Comparison of ENCODE assay signal across 14 cellular contexts in the genomic region with DNA sequence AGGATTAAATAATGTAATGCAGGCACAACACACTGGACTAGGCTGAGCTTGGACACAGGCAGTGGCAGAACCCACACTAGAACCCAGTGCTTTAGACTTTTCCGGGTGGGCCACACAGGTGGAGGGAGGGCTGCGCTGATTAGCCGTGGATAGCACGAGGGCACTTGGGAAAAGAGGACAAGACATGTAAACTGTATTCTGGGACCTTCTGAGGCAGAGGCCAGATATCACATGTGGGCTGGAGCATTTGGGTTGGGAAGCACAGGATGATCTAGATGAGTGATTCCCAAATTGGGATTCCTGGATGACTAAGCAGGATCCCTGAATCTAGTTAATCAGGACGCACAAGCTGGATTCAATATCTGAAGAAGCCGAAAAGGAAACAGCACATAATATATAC. TPM values are rescaled to one million over a fixed set of nuclear protein-coding genes. Genes with fewer than 3 reads are reported as not detected.
DNase-seq lines count a peak whose midpoint lies in the region; ATAC-seq, FAIRE-seq and TF ChIP-seq lines count a peak whose summit lies in the region.
"Had no signal": no experiment of that assay in that cellular context is flagged by ENCODE, and none has a peak within 500 bp of the region (broad histone marks: within the 10 kb centered on the region; RNA-seq: fewer than 3 reads in every experiment).

No MANE protein-coding gene starts in this region.

- no peak overlapping the region for H2AFZ ChIP-seq in endothelial cell of umbilical vein (ENCODE audit: low read depth, low read length)

- H3K79me2 ChIP-seq in endothelial cell of umbilical vein (ENCODE audit: control insufficient read depth, insufficient read depth, low read length): peaks cover 95% of the 10 kb centered on the region

- intact Hi-C loops in activated CD4-positive, alpha-beta T cell treated with anti-CD3 and anti-CD28 coated beads, Interleukin-2, amount 10 ng/mL, durations not matched to agents 24 days and 14 days (cut with micrococcal nuclease): no loop called here
- intact Hi-C loops in endothelial cell of umbilical vein (cut with micrococcal nuclease) (no loop called here), upper lobe of right lung (cut with DNase I) (no loop called here)

- BruUV-seq in endothelial cell of umbilical vein (replicated peaks; lab: Mats Ljungman, UMichigan): no TSS peak

- peaks cover 22% of the 10 kb centered on the region for H3K4me1 Mint-ChIP-seq in activated CD4-positive, alpha-beta T cell treated with anti-CD3 and anti-CD28 coated beads, Interleukin-2, amount 10 ng/mL, durations not matched to agents 24 days and 14 days
- peaks cover 97% of the 10 kb centered on the region for H3K4me1 Mint-ChIP-seq in nephron progenitor cell

- no peaks in the 10 kb centered on the region for H3K9me1 ChIP-seq in endothelial cell of umbilical vein (replicated peaks; ENCODE audit: control insufficient read depth, extremely low read depth, insufficient read depth, low read length)

- no peak overlapping the region for H3K4me3 ChIP-seq in endothelial cell of umbilical vein (replicated peaks in 1 of 3; ENCODE audit: insufficient read depth in 1 of 3, low read depth in 1 of 3, low read length in 3 of 3)
- no peak overlapping the region for H3K4me3 ChIP-seq in upper lobe of right lung
- H3K4me3 ChIP-seq: SK-N-MC had no signal

- POLR2A ChIA-PET in endothelial cell of umbilical vein (lab: Charles Lee): no interaction called here

- TF ChIP-seq POLR2A in endothelial cell of umbilical vein (IDR thresholded peaks at IDR 0.05; ENCODE audit: low read depth, low read length): no peak

- CTCF ChIA-PET in endothelial cell of umbilical vein (lab: Charles Lee): interaction anchor here (1.5 to 1.9 kb wide), 2 partner anchors 46 to 130 kb away, joined by 3 to 11 read pairs; no protein-coding TSS in a partner anchor

- H3K9me3 Mint-ChIP-seq in activated CD4-positive, alpha-beta T cell treated with anti-CD3 and anti-CD28 coated beads, Interleukin-2, amount 10 ng/mL, durations not matched to agents 24 days and 14 days: no peaks in the 10 kb centered on the region
- no peaks in the 10 kb centered on the region for H3K9me3 Mint-ChIP-seq in nephron progenitor cell

- dilution Hi-C loops in endothelial cell of umbilical vein (cut with MboI; ENCODE audit: extremely low pct_ligation_motif_present, low sequenced_read_pairs): no loop called here

- peak overlapping the region; percentile 58 for H3K27ac Mint-ChIP-seq in activated CD4-positive, alpha-beta T cell treated with anti-CD3 and anti-CD28 coated beads, Interleukin-2, amount 10 ng/mL, durations not matched to agents 24 days and 14 days
- peak overlapping the region; percentile 18 for H3K27ac Mint-ChIP-seq in nephron progenitor cell

- no peaks in the 10 kb centered on the region for H3K9me3 ChIP-seq in endothelial cell of umbilical vein (replicated peaks; ENCODE audit: control insufficient read depth, insufficient read depth, low read length)
- no peaks in the 10 kb centered on the region for H3K9me3 ChIP-seq in upper lobe of right lung

- H3K27me3 ChIP-seq in endothelial cell of umbilical vein (ENCODE audit: control insufficient read depth in 2 of 2, insufficient read depth in 2 of 2, low read length in 2 of 2) (no peaks in the 10 kb centered on the region), upper lobe of right lung (no peaks in the 10 kb centered on the region)

- H4K20me1 ChIP-seq in endothelial cell of umbilical vein (replicated peaks; ENCODE audit: control insufficient read depth, extremely low read depth, insufficient read depth, low read length): peaks cover 9% of the 10 kb centered on the region

- no peak for FAIRE-seq in endothelial cell of umbilical vein (lab: Jason Lieb, UNC)
- FAIRE-seq: GM19239 had no signal

- peak overlapping the region; percentile 6 for H3K27ac ChIP-seq in endothelial cell of umbilical vein (ENCODE audit: insufficient read depth, low read depth, low read length)
- peak overlapping the region; percentile 90 for H3K27ac ChIP-seq in upper lobe of right lung
- H3K27ac ChIP-seq: SK-N-MC had no signal

- no peak for TF ChIP-seq CTCF in endothelial cell of umbilical vein (IDR thresholded peaks at IDR 0.05; ENCODE audit: extremely low read depth in 1 of 2, insufficient read depth in 1 of 2, low read depth in 1 of 2, low read length in 2 of 2)
- no peak for TF ChIP-seq CTCF in nephron progenitor cell (IDR thresholded peaks at IDR 0.05)
- no peak for TF ChIP-seq CTCF in upper lobe of right lung (IDR thresholded peaks at IDR 0.05)

- no peak overlapping the region for H3K4me3 Mint-ChIP-seq in activated CD4-positive, alpha-beta T cell treated with anti-CD3 and anti-CD28 coated beads, Interleukin-2, amount 10 ng/mL, durations not matched to agents 24 days and 14 days
- H3K4me3 Mint-ChIP-seq in nephron progenitor cell: no peak overlapping the region

- H3K27me3 Mint-ChIP-seq in activated CD4-positive, alpha-beta T cell treated with anti-CD3 and anti-CD28 coated beads, Interleukin-2, amount 10 ng/mL, durations not matched to agents 24 days and 14 days: no peaks in the 10 kb centered on the region
- no peaks in the 10 kb centered on the region for H3K27me3 Mint-ChIP-seq in nephron progenitor cell (ENCODE audit: low read depth, poor library complexity)

- H3K36me3 ChIP-seq in endothelial cell of umbilical vein (ENCODE audit: control insufficient read depth in 2 of 2, extremely low read depth in 1 of 2, insufficient read depth in 2 of 2, low read length in 2 of 2): peaks cover 0 to 5% of the 10 kb centered on the region in 2 experiments
- H3K36me3 ChIP-seq in upper lobe of right lung: peaks cover 11% of the 10 kb centered on the region

- no peak overlapping the region for H3K9ac ChIP-seq in endothelial cell of umbilical vein (replicated peaks; ENCODE audit: extremely low read depth, insufficient read depth, low read length)

- peaks cover 76% of the 10 kb centered on the region for H3K4me1 ChIP-seq in endothelial cell of umbilical vein (ENCODE audit: control insufficient read depth, extremely low read depth, insufficient read depth, low read length)
- H3K4me1 ChIP-seq in upper lobe of right lung: peaks cover 100% of the 10 kb centered on the region

- no peak for ATAC-seq in upper lobe of right lung

- H3K36me3 Mint-ChIP-seq in activated CD4-positive, alpha-beta T cell treated with anti-CD3 and anti-CD28 coated beads, Interleukin-2, amount 10 ng/mL, durations not matched to agents 24 days and 14 days (ENCODE audit: low read depth): peaks cover 21% of the 10 kb centered on the region
- H3K36me3 Mint-ChIP-seq in nephron progenitor cell (ENCODE audit: low read depth): peaks cover 25% of the 10 kb centered on the region

- no peak overlapping the region for H3K4me2 ChIP-seq in endothelial cell of umbilical vein (ENCODE audit: insufficient read depth, low read length)

- no peak for DNase-seq in activated CD4-positive, alpha-beta T cell treated with anti-CD3 and anti-CD28 coated beads, Interleukin-2, amount 10 ng/mL, durations not matched to agents 24 days and 14 days
- DNase-seq in activated CD4-positive, alpha-beta T cell treated with anti-CD3 and anti-CD28 coated beads for 1 hour: no peak
- no peak for DNase-seq in endothelial cell of umbilical vein (ENCODE audit: low read depth, low spot score)
- DNase-seq in nephron progenitor cell: no peak
- no peak for DNase-seq in upper lobe of right lung
- no peak for DNase-seq in T-helper 2 cell
- no peak for DNase-seq in activated T-cell treated with anti-CD3 and anti-CD28 coated beads for 4 hours
- DNase-seq in DMS114 treated with DMSO at 0.1 percent for 48 hours (lab: John Stamatoyannopoulos, UW; ENCODE audit: unreplicated experiment): no peak
- DNase-seq: hippocampal formation, NCI-H2171 treated with DMSO at 0.1 percent for 48 hours had no signal

TF ChIP-seq in endothelial cell of umbilical vein, 7 proteins besides CTCF, POLR2A, EP300 and RAD21:
- TF ChIP-seq JUN (IDR thresholded peaks at IDR 0.05; ENCODE audit: borderline replicate concordance, insufficient read depth, insufficient read length, low read depth): no peak
- TF ChIP-seq, protein P1, sequence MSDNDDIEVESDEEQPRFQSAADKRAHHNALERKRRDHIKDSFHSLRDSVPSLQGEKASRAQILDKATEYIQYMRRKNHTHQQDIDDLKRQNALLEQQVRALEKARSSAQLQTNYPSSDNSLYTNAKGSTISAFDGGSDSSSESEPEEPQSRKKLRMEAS (IDR thresholded peaks at IDR 0.05; ENCODE audit: insufficient read depth, insufficient read length): no peak
- no peak for TF ChIP-seq POLR2AphosphoS5 (IDR thresholded peaks at IDR 0.05; ENCODE audit: insufficient read depth, low read depth, low read length)
- no peak for TF ChIP-seq MYC (IDR thresholded peaks at IDR 0.05; ENCODE audit: low read depth, low read length)

RNA-seq across cellular contexts. Expression of a gene that starts 20.3 kb away (rescaled TPM):
- not detected in 2 replicates for total RNA-seq in activated CD4-positive, alpha-beta T cell treated with anti-CD3 and anti-CD28 coated beads, Interleukin-2, amount 10 ng/mL, durations not matched to agents 24 days and 14 days
- total RNA-seq in endothelial cell of umbilical vein (not detected in 2 replicates), upper lobe of right lung (not detected)
- 0.11 TPM in 1 of 2 replicates, not detected in the other for polyA plus RNA-seq in endothelial cell of umbilical vein
- not detected in 2 replicates for polyA plus RNA-seq in endothelial cell of umbilical vein (2011; cell fraction: cytosol; rRNA removed)
- not detected in 2 replicates for polyA plus RNA-seq in endothelial cell of umbilical vein (2011; cell fraction: nucleus; rRNA removed)
- polyA plus RNA-seq in endothelial cell of umbilical vein (2012): not detected in 2 replicates
- polyA minus RNA-seq in endothelial cell of umbilical vein: not detected in 2 replicates
- polyA minus RNA-seq in endothelial cell of umbilical vein (2011; cell fraction: cytosol; rRNA and poly(A)+ RNA removed): not detected
- 0.43 TPM in 1 of 2 replicates, not detected in the other for polyA minus RNA-seq in endothelial cell of umbilical vein (2011; cell fraction: nucleus; rRNA and poly(A)+ RNA removed)
- total RNA-seq: A172, omental fat pad had no signal
